In the genomic region with DNA sequence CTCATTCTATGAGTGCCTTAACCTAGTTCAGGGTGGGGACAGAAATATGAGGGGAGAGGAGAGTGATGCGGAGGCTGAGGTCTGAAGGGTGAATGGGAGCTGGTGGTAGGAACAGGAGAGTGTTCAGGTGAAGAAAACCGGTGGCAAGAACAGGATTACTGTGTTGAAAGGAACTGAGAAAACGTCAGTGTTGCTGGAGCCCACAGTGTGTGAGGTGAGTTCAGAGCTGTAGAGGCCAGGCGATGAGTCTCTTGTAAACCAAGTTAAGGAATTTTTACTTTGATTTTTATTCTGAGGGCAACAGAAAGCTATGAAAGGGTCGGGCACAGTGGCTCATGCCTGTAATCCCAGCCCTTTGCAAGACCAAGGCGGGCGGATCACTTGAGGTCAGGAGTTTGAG, we compare ENCODE assay signal across 20 cellular contexts. TPM values are rescaled to one million over a fixed set of nuclear protein-coding genes. Genes with fewer than 3 reads are reported as not detected.
A peak's percentile ranks its signal among the peaks of the same experiment; 100 is the strongest.
DNase-seq lines count a peak whose midpoint lies in the region; ATAC-seq and TF ChIP-seq lines count a peak whose summit lies in the region.
"Had no signal": no experiment of that assay in that cellular context is flagged by ENCODE, and none has a peak within 500 bp of the region (broad histone marks: within the 10 kb centered on the region; RNA-seq: fewer than 3 reads in every experiment).

No MANE protein-coding gene starts in this region.

- H2AFZ ChIP-seq in PC-3 (ENCODE audit: low read length): no peak overlapping the region

- no peaks in the 10 kb centered on the region for H4K20me1 ChIP-seq in PC-3 (ENCODE audit: low read length)

- H3K4me3 Mint-ChIP-seq in CD14-positive monocyte: peak overlapping the region in 1 of 2 donors; percentile 73
- H3K4me3 Mint-ChIP-seq in endodermal cell: no peak overlapping the region
- H3K4me3 Mint-ChIP-seq: B cell; CD4-positive, CD25-positive, alpha-beta regulatory T cell had no signal

- H3K4me1 Mint-ChIP-seq in CD14-positive monocyte (peaks cover 58% of the 10 kb centered on the region), endodermal cell (peaks cover 13% of the 10 kb centered on the region)
- H3K4me1 Mint-ChIP-seq: CD4-positive, CD25-positive, alpha-beta regulatory T cell had no signal

- no peaks in the 10 kb centered on the region for H3K9me2 ChIP-seq in PC-3 (replicated peaks; ENCODE audit: low read length)
- H3K9me2 ChIP-seq: SK-N-SH had no signal

- H3K27me3 ChIP-seq in PC-3 (ENCODE audit: low read length): no peaks in the 10 kb centered on the region
- H3K27me3 ChIP-seq in endodermal cell (ENCODE audit: control insufficient read depth, insufficient read depth, low read length, poor library complexity, severe bottlenecking): no peaks in the 10 kb centered on the region

- H3K4me2 ChIP-seq in PC-3 (ENCODE audit: low read length): no peak overlapping the region
- H3K4me2 ChIP-seq: SK-N-SH had no signal

- H3K36me3 ChIP-seq in PC-3 (ENCODE audit: low read depth, low read length) (no peaks in the 10 kb centered on the region), endodermal cell (ENCODE audit: control insufficient read depth, insufficient read depth, low read length) (no peaks in the 10 kb centered on the region)
- H3K36me3 ChIP-seq: HAP-1 had no signal

- POLR2A ChIA-PET in PC-3 (lab: Charles Lee; ENCODE audit: unreplicated experiment): no interaction called here

- H3K27ac Mint-ChIP-seq in CD14-positive monocyte (peak overlapping the region in 6 of 7 donors; percentile 0 to 94 (median 50)), endodermal cell (peak overlapping the region; percentile 16)
- H3K27ac Mint-ChIP-seq: B cell; CD4-positive, CD25-positive, alpha-beta regulatory T cell had no signal

- H3K9me3 Mint-ChIP-seq in CD14-positive monocyte (peaks cover 0 to 7% (median 0%) of the 10 kb centered on the region in 7 donors), endodermal cell (no peaks in the 10 kb centered on the region)
- H3K9me3 Mint-ChIP-seq: CD4-positive, CD25-positive, alpha-beta regulatory T cell had no signal

- H3K9me3 ChIP-seq in PC-3 (ENCODE audit: low read length): no peaks in the 10 kb centered on the region
- no peaks in the 10 kb centered on the region for H3K9me3 ChIP-seq in endodermal cell (ENCODE audit: control insufficient read depth, low read length)
- H3K9me3 ChIP-seq: HAP-1, SK-N-SH had no signal

- no peaks in the 10 kb centered on the region for H3F3A ChIP-seq in PC-3 (ENCODE audit: low read length, unreplicated experiment)

- H3K27me3 Mint-ChIP-seq in CD14-positive monocyte (ENCODE audit: low read depth in 3 of 3) (peaks cover 3 to 9% (median 6%) of the 10 kb centered on the region in 3 donors), endodermal cell (ENCODE audit: insufficient read depth) (no peaks in the 10 kb centered on the region)

- CTCF ChIA-PET in PC-3 (lab: Charles Lee): no interaction called here

- intact Hi-C loops in CD14-positive monocyte (cut with micrococcal nuclease) (no loop called here), PC-3 (cut with micrococcal nuclease) (no loop called here), sciatic nerve (cut with DNase I) (no loop called here)

- H3K4me1 ChIP-seq in PC-3 (ENCODE audit: insufficient read depth, low read length) (peaks cover 6% of the 10 kb centered on the region; the same call in 1 of the 2 replicates), endodermal cell (ENCODE audit: control insufficient read depth, insufficient read depth, low read length) (no peaks in the 10 kb centered on the region)

- H3K36me3 Mint-ChIP-seq in CD14-positive monocyte: no peaks in the 10 kb centered on the region
- H3K36me3 Mint-ChIP-seq in endodermal cell (ENCODE audit: low read depth): no peaks in the 10 kb centered on the region
- H3K36me3 Mint-ChIP-seq: CD4-positive, CD25-positive, alpha-beta regulatory T cell had no signal

- H3K9ac ChIP-seq in PC-3 (ENCODE audit: low read length): no peak overlapping the region
- H3K9ac ChIP-seq in endodermal cell (ENCODE audit: extremely low read depth, low read length, poor library complexity, severe bottlenecking): no peak overlapping the region
- H3K9ac ChIP-seq: SK-N-SH had no signal

- H3K27ac ChIP-seq in PC-3 (ENCODE audit: low read length) (peak overlapping the region; percentile 18; the same call in 1 of the 2 replicates), endodermal cell (ENCODE audit: low read depth, low read length) (no peak overlapping the region)
- H3K27ac ChIP-seq: HL-60 had no signal

- ATAC-seq in PC-3 (no peak), sciatic nerve (peak; percentile 22)

- TF ChIP-seq CTCF in CD14-positive monocyte (IDR thresholded peaks at IDR 0.05) (no peak), PC-3 (conservative IDR thresholded peaks at IDR 0.05; ENCODE audit: low read depth, low read length) (no peak), endodermal cell (conservative IDR thresholded peaks at IDR 0.05) (no peak)

- DNase-seq in CD14-positive monocyte (ENCODE audit: low spot score): no peak
- DNase-seq in PC-3: no peak
- no peak for DNase-seq in endodermal cell
- no peak for DNase-seq in sciatic nerve (ENCODE audit: low spot score)
- no peak for DNase-seq in NCI-H748 treated with DMSO at 0.1 percent for 48 hours (lab: John Stamatoyannopoulos, UW)
- DNase-seq in activated naive CD4-positive, alpha-beta T cell (lab: John Stamatoyannopoulos, UW): no peak
- no peak for DNase-seq in NCI-H1105 (lab: John Stamatoyannopoulos, UW)
- DNase-seq: CD4-positive, CD25-positive, alpha-beta regulatory T cell; COR-L47; DMS 273 treated with DMSO at 0.1 percent for 48 hours; NCI-H1105 treated with DMSO at 0.1 percent for 48 hours; NCI-H2029 treated with DMSO at 0.1 percent for 48 hours; NCI-H524; NCI-H82; RPMI8226; SIG-M5; SK-N-SH had no signal

- H3K79me2 ChIP-seq in PC-3 (ENCODE audit: low read length): no peaks in the 10 kb centered on the region

- WGBS in endodermal cell (ENCODE audit: insufficient coverage in 1 of 2, insufficient read length in 1 of 2), 2 experiments: 91% methylated on average over 5 to 7 of the region's 7 CpGs

- no TSS peak for BruUV-seq in PC-3 (replicated peaks; lab: Mats Ljungman, UMichigan)

- H3K4me3 ChIP-seq in PC-3 (ENCODE audit: low read length) (no peak overlapping the region), endodermal cell (ENCODE audit: low read length) (no peak overlapping the region)
- H3K4me3 ChIP-seq: HAP-1 had no signal

RNA-seq across cellular contexts. Expression of a gene that starts 45.3 kb away (rescaled TPM):
- polyA plus RNA-seq in CD14-positive monocyte: 10 to 100 TPM; 55.0 to 86.1 TPM
- total RNA-seq in PC-3 (2014; rRNA removed): 43.3 and 50.7 TPM in 2 replicates
- 100 to 1,000 TPM; 207 to 210 TPM for total RNA-seq in endodermal cell
- polyA plus RNA-seq in endodermal cell (2013, experiment 1 of 2): 94.8 TPM
- 90.9 TPM for polyA plus RNA-seq in endodermal cell (2013, experiment 2 of 2)
- total RNA-seq in sciatic nerve: 144 TPM
